Comparison of ENCODE assay signal across 9 cellular contexts in genomic region chr7:116984511-116984910, GRCh38.
"Had no signal": no experiment of that assay in that cellular context is flagged by ENCODE, and none has a peak within 500 bp of the region (broad histone marks: within the 10 kb centered on the region; RNA-seq: fewer than 3 reads in every experiment).

No MANE protein-coding gene starts in this region.

- DNase-seq: activated CD4-positive, alpha-beta T cell treated with anti-CD3 and anti-CD28 coated beads, Interleukin-2, amount 50 U/mL, for 4 hours; activated CD4-positive, CD25-positive, alpha-beta regulatory T cell treated with anti-CD3 and anti-CD28 coated beads, Interleukin-2, amount 50 U/mL, for 72 hours; activated CD8-positive, alpha-beta memory T cell treated with anti-CD3 and anti-CD28 coated beads, Interleukin-2, amount 10 ng/mL, durations not matched to agents 7 days and 5 days; activated gamma-delta T cell; activated T-cell treated with anti-CD3 and anti-CD28 coated beads, Interleukin-2, amount 50 U/mL, for 24 hours; cerebellar nuclear complex; effector memory CD8-positive, alpha-beta T cell; stimulated activated CD4-positive, alpha-beta T cell treated with anti-CD3 and anti-CD28 coated beads, Interleukin-12 subunit alpha, Interleukin-12 subunit beta, amount 100 ng/mL, for 4 hours; stimulated activated naive CD4-positive, alpha-beta T cell treated with Interleukin-2 at 50 U/mL for 16 hours had no signal
